ENCODE assay signal across 2 cellular contexts in genomic region chr16:80387308-80387921, GRCh38.
TF ChIP-seq lines count a peak whose summit lies in the region.

No MANE protein-coding gene starts in this region.

TF ChIP-seq in HepG2, 621 proteins besides CTCF, POLR2A, EP300 and RAD21 (continued from another document):
- TF ChIP-seq ZBTB49 (CRISPR knock-in tag; IDR thresholded peaks at IDR 0.05; ENCODE audit: borderline replicate concordance): no peak
- no peak for TF ChIP-seq ZMYM3 (CRISPR knock-in tag; IDR thresholded peaks at IDR 0.05)
- no peak for TF ChIP-seq ELF3 (CRISPR knock-in tag; IDR thresholded peaks at IDR 0.05)
- no peak for TF ChIP-seq ZNF253 (CRISPR knock-in tag; IDR thresholded peaks at IDR 0.05; ENCODE audit: borderline replicate concordance)
- no peak for TF ChIP-seq ADNP (CRISPR knock-in tag; IDR thresholded peaks at IDR 0.05)

TF ChIP-seq in K562, 482 proteins besides CTCF, POLR2A, EP300 and RAD21:
- no peak for TF ChIP-seq VEZF1 (CRISPR knock-in tag; IDR thresholded peaks at IDR 0.05)
- TF ChIP-seq ZNF740 (CRISPR knock-in tag; IDR thresholded peaks at IDR 0.05): no peak
- no peak for TF ChIP-seq ZNF740 (tag; IDR thresholded peaks at IDR 0.05)
- no peak for TF ChIP-seq SMARCE1 (IDR thresholded peaks at IDR 0.05)
- TF ChIP-seq CBX8 (IDR thresholded peaks at IDR 0.05; ENCODE audit: borderline replicate concordance, extremely low read depth, low read depth, low read length, poor library complexity, severe bottlenecking): no peak
- no peak for TF ChIP-seq L3MBTL2 (IDR thresholded peaks at IDR 0.05)
- TF ChIP-seq SIN3A (IDR thresholded peaks at IDR 0.05; ENCODE audit: borderline replicate concordance in 2 of 2, control insufficient read depth in 1 of 2, low read depth in 2 of 2, low read length in 2 of 2): no peak
TF ChIP-seq in K562: peak in this region for 0.
